ENCODE assay signal across 13 cellular contexts in the genomic region with DNA sequence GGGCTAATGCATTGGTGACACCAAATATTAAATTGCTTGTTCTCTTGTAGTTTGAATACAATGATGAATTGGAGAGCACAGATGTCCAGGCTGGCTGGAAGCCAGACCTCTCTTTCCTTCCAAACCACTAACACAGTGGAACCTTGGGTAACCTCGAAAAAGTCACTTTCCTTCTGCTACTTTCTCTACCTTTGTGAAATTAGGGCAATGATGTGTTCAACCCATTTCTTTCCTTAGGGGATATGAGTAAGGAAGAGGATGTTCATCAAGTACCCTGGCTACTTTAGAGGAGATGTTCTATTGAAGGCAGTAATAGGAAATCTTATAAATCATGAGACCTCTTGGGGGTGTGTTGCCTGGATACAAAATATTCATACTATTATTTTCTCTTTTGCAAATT. TPM values are rescaled to one million over a fixed set of nuclear protein-coding genes. Genes with fewer than 3 reads are reported as not detected.
DNase-seq lines count a peak whose midpoint lies in the region; ATAC-seq and TF ChIP-seq lines count a peak whose summit lies in the region.
"Had no signal": no experiment of that assay in that cellular context is flagged by ENCODE, and none has a peak within 500 bp of the region (broad histone marks: within the 10 kb centered on the region; RNA-seq: fewer than 3 reads in every experiment).

No MANE protein-coding gene starts in this region.

- H3K36me3 Mint-ChIP-seq in activated naive CD4-positive, alpha-beta T cell treated with anti-CD3 and anti-CD28 coated beads for 36 hours (ENCODE audit: low read depth) = no peaks in the 10 kb centered on the region

- ATAC-seq in body of pancreas (peak; percentile 45), HG03135 (IDR thresholded peaks at IDR 0.05; ENCODE audit: unreplicated experiment) (no peak)

- H3K9me3 ChIP-seq in BE2C (no peaks in the 10 kb centered on the region), body of pancreas (no peaks in the 10 kb centered on the region)

- CTCF ChIA-PET in activated naive CD4-positive, alpha-beta T cell treated with anti-CD3 and anti-CD28 coated beads for 36 hours (lab: Charles Lee) = no interaction called here

- H3K27me3 ChIP-seq in BE2C = no peaks in the 10 kb centered on the region
- H3K27me3 ChIP-seq in body of pancreas = no peaks in the 10 kb centered on the region

- DNase-seq in BE2C = peak; percentile 20
- peak; percentile 89 for DNase-seq in LHCN-M2 (ENCODE audit: low read depth)
- peak; percentile 31 to 61 (median 50) for DNase-seq in body of pancreas
- DNase-seq in lung microvascular endothelial cell (ENCODE audit: low read depth in 2 of 2) = peak; percentile 7 to 38
- no peak for DNase-seq in NCI-H187 treated with DMSO at 0.1 percent for 48 hours (lab: John Stamatoyannopoulos, UW)
- DNase-seq in activated naive CD4-positive, alpha-beta T cell treated with anti-CD3 and anti-CD28 coated beads for 36 hours = no peak
- DNase-seq in stimulated activated CD4-positive, alpha-beta T cell treated with anti-CD3 and anti-CD28 coated beads, Interleukin-4, amount 100 ng/mL, for 4 hours = no peak
- DNase-seq: activated CD4-positive, alpha-beta T cell treated with anti-CD3 and anti-CD28 coated beads, Interleukin-2, amount 10 ng/mL, durations not matched to agents 24 days and 14 days; activated naive CD8-positive, alpha-beta T cell treated with anti-CD3 and anti-CD28 coated beads for 36 hours; midbrain; stimulated activated CD4-positive, alpha-beta T cell treated with anti-CD3 and anti-CD28 coated beads, Interleukin-12 subunit alpha, Interleukin-12 subunit beta, amount 100 ng/mL, for 4 hours had no signal

- H3K4me1 ChIP-seq in BE2C (no peaks in the 10 kb centered on the region), body of pancreas (peaks cover 24% of the 10 kb centered on the region)

- intact Hi-C loops in body of pancreas (cut with DNase I) = no loop called here
- intact Hi-C loops in activated naive CD4-positive, alpha-beta T cell treated with anti-CD3 and anti-CD28 coated beads for 36 hours (cut with micrococcal nuclease) = no loop called here

- TF ChIP-seq CTCF in BE2C (IDR thresholded peaks at IDR 0.05; ENCODE audit: low read depth, low read length) = no peak
- TF ChIP-seq CTCF in body of pancreas (IDR thresholded peaks at IDR 0.05) = no peak

- H3K27ac ChIP-seq in body of pancreas = no peak overlapping the region
- H3K27ac ChIP-seq: epithelial cell of prostate had no signal

- no peaks in the 10 kb centered on the region for H3K9me3 Mint-ChIP-seq in activated naive CD4-positive, alpha-beta T cell treated with anti-CD3 and anti-CD28 coated beads for 36 hours

- TF ChIP-seq POLR2A in body of pancreas (IDR thresholded peaks at IDR 0.05) = no peak

- no peak overlapping the region for H3K4me3 Mint-ChIP-seq in activated naive CD4-positive, alpha-beta T cell treated with anti-CD3 and anti-CD28 coated beads for 36 hours
- H3K4me3 Mint-ChIP-seq: activated CD4-positive, alpha-beta T cell treated with anti-CD3 and anti-CD28 coated beads, Interleukin-2, amount 10 ng/mL, durations not matched to agents 24 days and 14 days; activated naive CD8-positive, alpha-beta T cell treated with anti-CD3 and anti-CD28 coated beads for 36 hours had no signal

- 13 to 29% methylated on average over 1 of the region's 1 CpG for WGBS in body of pancreas, 2 donors

- H3K4me3 ChIP-seq in BE2C (ENCODE audit: low read depth, low read length) (no peak overlapping the region), body of pancreas (no peak overlapping the region)

- H3K4me1 Mint-ChIP-seq in activated naive CD4-positive, alpha-beta T cell treated with anti-CD3 and anti-CD28 coated beads for 36 hours (ENCODE audit: low read depth) = peaks cover 25% of the 10 kb centered on the region

- H3K27ac Mint-ChIP-seq in activated naive CD4-positive, alpha-beta T cell treated with anti-CD3 and anti-CD28 coated beads for 36 hours = no peak overlapping the region
- H3K27ac Mint-ChIP-seq: activated CD4-positive, alpha-beta T cell treated with anti-CD3 and anti-CD28 coated beads, Interleukin-2, amount 10 ng/mL, durations not matched to agents 24 days and 14 days; activated naive CD8-positive, alpha-beta T cell treated with anti-CD3 and anti-CD28 coated beads for 36 hours had no signal

- no peaks in the 10 kb centered on the region for H3K36me3 ChIP-seq in BE2C
- H3K36me3 ChIP-seq in body of pancreas (replicated peaks in 1 of 2; ENCODE audit: insufficient read depth in 1 of 2, low read depth in 2 of 2) = no peaks in the 10 kb centered on the region

- no peaks in the 10 kb centered on the region for H3K27me3 Mint-ChIP-seq in activated naive CD4-positive, alpha-beta T cell treated with anti-CD3 and anti-CD28 coated beads for 36 hours (ENCODE audit: low read depth)
- H3K27me3 Mint-ChIP-seq: activated naive CD8-positive, alpha-beta T cell treated with anti-CD3 and anti-CD28 coated beads for 36 hours had no signal

RNA-seq across cellular contexts. Expression of a gene that starts 55.6 kb away (rescaled TPM):
- polyA plus RNA-seq in BE2C (2012; ENCODE audit: insufficient read depth, insufficient read length, low read depth) = 1.5 TPM
- total RNA-seq in LHCN-M2 (2014; rRNA removed) (not detected in 2 replicates), body of pancreas (not detected), lung microvascular endothelial cell (not detected in 2 replicates)
- polyA plus RNA-seq in LHCN-M2 (2012) = not detected
- not detected for total RNA-seq in activated naive CD4-positive, alpha-beta T cell treated with anti-CD3 and anti-CD28 coated beads for 36 hours

Comparison
In these comparisons a context has a peak if more than half of its experiments do, and no peak if none do; other contexts are left out.
1. DNase-seq: peak in BE2C (single experiment), LHCN-M2 (single experiment), body of pancreas (4 of 4) and lung microvascular endothelial cell (2 of 2); none in NCI-H187 treated with DMSO at 0.1 percent for 48 hours (single experiment), activated naive CD4-positive, alpha-beta T cell treated with anti-CD3 and anti-CD28 coated beads for 36 hours (single experiment) and stimulated activated CD4-positive, alpha-beta T cell treated with anti-CD3 and anti-CD28 coated beads, Interleukin-4, amount 100 ng/mL, for 4 hours (0 of 2).